1 cellular context compared by ENCODE assay signal in the genomic region with DNA sequence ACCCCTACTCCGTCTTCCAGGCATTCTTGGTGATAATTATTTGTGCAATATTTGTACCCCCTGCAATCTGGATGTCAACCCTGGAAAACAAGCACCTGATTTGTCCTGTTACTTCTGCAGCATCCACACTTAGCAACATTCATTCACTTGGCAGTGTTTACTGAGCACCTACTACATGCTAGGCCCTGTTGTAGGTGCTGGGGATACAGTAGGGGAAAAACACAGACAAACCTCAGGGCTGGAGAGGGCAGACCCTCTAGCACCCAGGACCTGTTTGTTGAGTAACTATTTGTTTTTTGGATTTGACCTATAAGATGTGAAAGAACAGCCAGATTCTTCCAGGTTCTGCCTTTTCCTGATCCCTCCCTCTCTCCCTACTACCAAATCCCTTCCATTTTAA.
TF ChIP-seq lines count a peak whose summit lies in the region.

No MANE protein-coding gene starts in this region.

TF ChIP-seq in SK-N-SH, 30 proteins besides CTCF, POLR2A, EP300 and RAD21:
- TF ChIP-seq TAF1 (IDR thresholded peaks at IDR 0.05; ENCODE audit: borderline replicate concordance, low read depth, low read length) (no peak), PBX3 (IDR thresholded peaks at IDR 0.05) (no peak), TEAD4 (IDR thresholded peaks at IDR 0.05; ENCODE audit: borderline replicate concordance, insufficient read depth) (no peak), FOXJ3 (CRISPR knock-in tag; IDR thresholded peaks at IDR 0.05) (no peak), NRF1 (IDR thresholded peaks at IDR 0.05; ENCODE audit: low read depth, low read length) (no peak), SMC3 (IDR thresholded peaks at IDR 0.05; ENCODE audit: low read depth, low read length) (no peak), YY1 (IDR thresholded peaks at IDR 0.05; ENCODE audit: low read depth) (no peak), USF2 (IDR thresholded peaks at IDR 0.05; ENCODE audit: borderline replicate concordance, low read depth, low read length) (no peak), ZBTB33 (IDR thresholded peaks at IDR 0.05; ENCODE audit: borderline replicate concordance, low read depth) (no peak), IRF3 (IDR thresholded peaks at IDR 0.05; ENCODE audit: low read depth, low read length) (no peak), FOXM1 (IDR thresholded peaks at IDR 0.05; ENCODE audit: low read depth) (no peak), MAX (IDR thresholded peaks at IDR 0.05; ENCODE audit: low read depth) (no peak), POLR2AphosphoS5 (IDR thresholded peaks at IDR 0.05; ENCODE audit: low read depth, low read length) (no peak)
